ENCODE assay signal across 8 cellular contexts in genomic region chr9:100322954-100323536, GRCh38. TPM values are rescaled to one million over a fixed set of nuclear protein-coding genes. Genes with fewer than 3 reads are reported as not detected.
A peak's percentile ranks its signal among the peaks of the same experiment; 100 is the strongest.
DNase-seq lines count a peak whose midpoint lies in the region; ATAC-seq and TF ChIP-seq lines count a peak whose summit lies in the region.

No MANE protein-coding gene starts in this region.

- in situ Hi-C loops in G401 (cut with HindIII; ENCODE audit: low sequenced_read_pairs), result no loop called here

- WGBS in sigmoid colon, 2 donors, result 88 to 89% methylated on average over 3 of the region's 3 CpGs

- intact Hi-C loops in sigmoid colon (cut with DNase I), result loop anchor here (10.0 kb wide), 1 partner anchor 1058 kb away; no protein-coding TSS in a partner anchor

- DNase-seq in AG08396 (ENCODE audit: low spot score) (peak; percentile 14), G401 (ENCODE audit: low spot score) (peak; percentile 66), NCI-H128 (lab: John Stamatoyannopoulos, UW; ENCODE audit: unreplicated experiment) (peak; percentile 56), WERI-Rb-1 (peak; percentile 56), germinal center (ENCODE audit: low spot score) (peak; percentile 14), sigmoid colon (no peak)
- DNase-seq in activated T-cell treated with anti-CD3 and anti-CD28 coated beads, Interleukin-2, amount 50 U/mL, for 4 hours, result no peak

- H3K4me1 Mint-ChIP-seq in activated T-cell treated with anti-CD3 and anti-CD28 coated beads, Interleukin-2, amount 50 U/mL, for 4 hours (ENCODE audit: low read depth), result peaks cover 9% of the 10 kb centered on the region

- TF ChIP-seq EP300 in sigmoid colon (IDR thresholded peaks at IDR 0.05), result no peak

- H3K27ac ChIP-seq in WERI-Rb-1 (no peak overlapping the region), sigmoid colon (no peak overlapping the region)

- peaks cover 26% of the 10 kb centered on the region for H3K36me3 Mint-ChIP-seq in activated T-cell treated with anti-CD3 and anti-CD28 coated beads, Interleukin-2, amount 50 U/mL, for 4 hours (ENCODE audit: insufficient read depth)

- H3K4me1 ChIP-seq in sigmoid colon, result no peaks in the 10 kb centered on the region

- TF ChIP-seq CTCF in WERI-Rb-1 (IDR thresholded peaks at IDR 0.05; ENCODE audit: low read depth, low read length) (peak; percentile 55), sigmoid colon (IDR thresholded peaks at IDR 0.05) (peak in 3 of 4 experiments; percentile 14 to 63 (median 50))

- no peak for ATAC-seq in HG03108 (IDR thresholded peaks at IDR 0.05; ENCODE audit: unreplicated experiment)
- ATAC-seq in activated T-cell treated with anti-CD3 and anti-CD28 coated beads, Interleukin-2, amount 50 U/mL, for 4 hours, result no peak

- H3K27me3 Mint-ChIP-seq in activated T-cell treated with anti-CD3 and anti-CD28 coated beads, Interleukin-2, amount 50 U/mL, for 4 hours (ENCODE audit: low read depth), result no peaks in the 10 kb centered on the region

- H3K4me3 Mint-ChIP-seq in activated T-cell treated with anti-CD3 and anti-CD28 coated beads, Interleukin-2, amount 50 U/mL, for 4 hours, result no peak overlapping the region

- no peaks in the 10 kb centered on the region for H3K27me3 ChIP-seq in WERI-Rb-1 (ENCODE audit: insufficient read depth, low read depth, severe bottlenecking)
- no peaks in the 10 kb centered on the region for H3K27me3 ChIP-seq in sigmoid colon

- H3K4me3 ChIP-seq in WERI-Rb-1 (ENCODE audit: low read depth, low read length), result no peak overlapping the region
- no peak overlapping the region for H3K4me3 ChIP-seq in sigmoid colon

- no peaks in the 10 kb centered on the region for H3K9me3 Mint-ChIP-seq in activated T-cell treated with anti-CD3 and anti-CD28 coated beads, Interleukin-2, amount 50 U/mL, for 4 hours

- H3K36me3 ChIP-seq in WERI-Rb-1, result peaks cover 63% of the 10 kb centered on the region
- peaks cover 0 to 65% (median 4%) of the 10 kb centered on the region in 4 donors for H3K36me3 ChIP-seq in sigmoid colon

- H3K9me3 ChIP-seq in WERI-Rb-1 (ENCODE audit: severe bottlenecking), result no peaks in the 10 kb centered on the region
- no peaks in the 10 kb centered on the region for H3K9me3 ChIP-seq in sigmoid colon

- no peak for TF ChIP-seq POLR2A in sigmoid colon (IDR thresholded peaks at IDR 0.05)

RNA-seq across cellular contexts. Expression of gene TEX10, which starts 29.7 kb away (rescaled TPM):
- 81.3 and 87.3 TPM in 2 replicates for total RNA-seq in G401 (2014; rRNA removed; shearing (Covaris generic))
- 10 to 100 TPM; 15.0 to 19.6 (median 17.1) TPM for total RNA-seq in sigmoid colon
- polyA plus RNA-seq in sigmoid colon, result 1 to 10 TPM; 3.2 to 7.4 (median 4.8) TPM
- 10 to 100 TPM; 26.8 to 30.2 (median 29.1) TPM for total RNA-seq in activated T-cell treated with anti-CD3 and anti-CD28 coated beads, Interleukin-2, amount 50 U/mL, for 4 hours

Comparison
In these comparisons a context has a peak if more than half of its experiments do, and no peak if none do; other contexts are left out.
1. DNase-seq: peak in AG08396 (single experiment), G401 (single experiment), NCI-H128 (single experiment), WERI-Rb-1 (single experiment) and germinal center (single experiment); none in sigmoid colon (single experiment) and activated T-cell treated with anti-CD3 and anti-CD28 coated beads, Interleukin-2, amount 50 U/mL, for 4 hours (single experiment).